ENCODE assay signal across 16 cellular contexts in genomic region chr20:8082999-8083398, GRCh38. TPM values are rescaled to one million over a fixed set of nuclear protein-coding genes. Genes with fewer than 3 reads are reported as not detected.
DNase-seq lines count a peak whose midpoint lies in the region; ATAC-seq and TF ChIP-seq lines count a peak whose summit lies in the region.
"Had no signal": no experiment of that assay in that cellular context is flagged by ENCODE, and none has a peak within 500 bp of the region (broad histone marks: within the 10 kb centered on the region; RNA-seq: fewer than 3 reads in every experiment).

No MANE protein-coding gene starts in this region.

- H3K36me3 ChIP-seq in sigmoid colon: no peaks in the 10 kb centered on the region
- H3K36me3 ChIP-seq: pancreas had no signal

- peak overlapping the region; percentile 31 to 64 (median 44) for H3K27ac ChIP-seq in sigmoid colon
- H3K27ac ChIP-seq: pancreas had no signal

- intact Hi-C loops in sigmoid colon (cut with DNase I): no loop called here

- H3K4me3 Mint-ChIP-seq in stimulated activated effector memory CD8-positive, alpha-beta T cell treated with anti-CD3 and anti-CD28 coated beads, Interleukin-12 subunit alpha, Interleukin-12 subunit beta, amount 100 ng/mL, for 72 hours: no peak overlapping the region
- H3K4me3 Mint-ChIP-seq in mesothelial cell of epicardium: no peak overlapping the region
- H3K4me3 Mint-ChIP-seq: activated CD4-positive, alpha-beta T cell treated with anti-CD3 and anti-CD28 coated beads, Interleukin-2, amount 10 ng/mL, durations not matched to agents 24 days and 14 days had no signal

- H3K4me1 Mint-ChIP-seq in stimulated activated effector memory CD8-positive, alpha-beta T cell treated with anti-CD3 and anti-CD28 coated beads, Interleukin-12 subunit alpha, Interleukin-12 subunit beta, amount 100 ng/mL, for 72 hours: no peaks in the 10 kb centered on the region
- peaks cover 13% of the 10 kb centered on the region for H3K4me1 Mint-ChIP-seq in mesothelial cell of epicardium
- H3K4me1 Mint-ChIP-seq: activated CD4-positive, alpha-beta T cell treated with anti-CD3 and anti-CD28 coated beads, Interleukin-2, amount 10 ng/mL, durations not matched to agents 24 days and 14 days had no signal

- no peaks in the 10 kb centered on the region for H3K9me3 Mint-ChIP-seq in stimulated activated effector memory CD8-positive, alpha-beta T cell treated with anti-CD3 and anti-CD28 coated beads, Interleukin-12 subunit alpha, Interleukin-12 subunit beta, amount 100 ng/mL, for 72 hours
- H3K9me3 Mint-ChIP-seq in mesothelial cell of epicardium: no peaks in the 10 kb centered on the region
- H3K9me3 Mint-ChIP-seq: activated CD4-positive, alpha-beta T cell treated with anti-CD3 and anti-CD28 coated beads, Interleukin-2, amount 10 ng/mL, durations not matched to agents 24 days and 14 days had no signal

- peak in 1 of 4 donors; percentile 27 for TF ChIP-seq EP300 in sigmoid colon (IDR thresholded peaks at IDR 0.05)

- no peak overlapping the region for H3K4me3 ChIP-seq in sigmoid colon
- H3K4me3 ChIP-seq: pancreas had no signal

- TF ChIP-seq CTCF in sigmoid colon (IDR thresholded peaks at IDR 0.05) (no peak), mesothelial cell of epicardium (IDR thresholded peaks at IDR 0.05; ENCODE audit: unreplicated experiment) (no peak)

- peaks cover 3% of the 10 kb centered on the region for H3K27me3 Mint-ChIP-seq in mesothelial cell of epicardium (ENCODE audit: low read depth)

- ATAC-seq in stimulated activated effector memory CD8-positive, alpha-beta T cell treated with anti-CD3 and anti-CD28 coated beads, Interleukin-12 subunit alpha, Interleukin-12 subunit beta, amount 100 ng/mL, for 72 hours: no peak

- H3K27ac Mint-ChIP-seq in stimulated activated effector memory CD8-positive, alpha-beta T cell treated with anti-CD3 and anti-CD28 coated beads, Interleukin-12 subunit alpha, Interleukin-12 subunit beta, amount 100 ng/mL, for 72 hours: no peak overlapping the region
- no peak overlapping the region for H3K27ac Mint-ChIP-seq in mesothelial cell of epicardium
- H3K27ac Mint-ChIP-seq: activated CD4-positive, alpha-beta T cell treated with anti-CD3 and anti-CD28 coated beads, Interleukin-2, amount 10 ng/mL, durations not matched to agents 24 days and 14 days had no signal

- peak; percentile 57 for DNase-seq in NCI-H748 (lab: John Stamatoyannopoulos, UW; ENCODE audit: unreplicated experiment)
- DNase-seq in NCI-H748 treated with DMSO at 0.1 percent for 48 hours (lab: John Stamatoyannopoulos, UW): no peak
- DNase-seq in NCI-H2171 (lab: John Stamatoyannopoulos, UW): peak; percentile 66
- peak; percentile 80 for DNase-seq in fibroblast of gingiva (ENCODE audit: low read depth)
- DNase-seq in sigmoid colon: no peak
- no peak for DNase-seq in stimulated activated effector memory CD8-positive, alpha-beta T cell treated with anti-CD3 and anti-CD28 coated beads, Interleukin-12 subunit alpha, Interleukin-12 subunit beta, amount 100 ng/mL, for 72 hours (ENCODE audit: low spot score in 2 of 2)
- DNase-seq in NCI-H1048 (lab: John Stamatoyannopoulos, UW): no peak
- no peak for DNase-seq in mesothelial cell of epicardium (ENCODE audit: low spot score in 2 of 2, unreplicated experiment in 2 of 2)
- DNase-seq: ACHN; activated CD4-positive, alpha-beta T cell treated with anti-CD3 and anti-CD28 coated beads, Interleukin-2, amount 10 ng/mL, durations not matched to agents 24 days and 14 days; activated naive CD4-positive, alpha-beta T cell; GDM1; NCI-H510A treated with DMSO at 0.1 percent for 48 hours; pancreas; stimulated activated CD4-positive, alpha-beta T cell treated with anti-CD3 and anti-CD28 coated beads, Interleukin-4, amount 100 ng/mL, for 1 hour; SW 1271 had no signal

- H3K36me3 Mint-ChIP-seq in stimulated activated effector memory CD8-positive, alpha-beta T cell treated with anti-CD3 and anti-CD28 coated beads, Interleukin-12 subunit alpha, Interleukin-12 subunit beta, amount 100 ng/mL, for 72 hours: no peaks in the 10 kb centered on the region
- no peaks in the 10 kb centered on the region for H3K36me3 Mint-ChIP-seq in mesothelial cell of epicardium

- no peak for TF ChIP-seq POLR2A in sigmoid colon (IDR thresholded peaks at IDR 0.05)

- peaks cover 0 to 8% (median 6%) of the 10 kb centered on the region in 4 donors for H3K4me1 ChIP-seq in sigmoid colon
- H3K4me1 ChIP-seq: pancreas had no signal

- no peaks in the 10 kb centered on the region for H3K27me3 ChIP-seq in sigmoid colon
- H3K27me3 ChIP-seq: pancreas had no signal

- no peaks in the 10 kb centered on the region for H3K9me3 ChIP-seq in sigmoid colon
- H3K9me3 ChIP-seq: pancreas had no signal

RNA-seq across cellular contexts. Expression of gene PLCB1, which starts 49.1 kb away (rescaled TPM):
- total RNA-seq in sigmoid colon (100 to 1,000 TPM in 2 of 4 donors, 10 to 100 TPM in 2; 86.7 to 117 (median 102) TPM), mesothelial cell of epicardium (35.4 to 41.5 TPM (median 35.4 TPM) in 3 replicates)
- polyA plus RNA-seq in sigmoid colon: 1 to 10 TPM in 2 of 3 donors, under 1 TPM in 1; 0.92 to 3.6 (median 3.4) TPM

Comparison
In these comparisons a context has a peak if more than half of its experiments do, and no peak if none do; other contexts are left out.
1. DNase-seq: peak in NCI-H748 (single experiment), NCI-H2171 (single experiment) and fibroblast of gingiva (single experiment); none in NCI-H748 treated with DMSO at 0.1 percent for 48 hours (single experiment), sigmoid colon (single experiment), stimulated activated effector memory CD8-positive, alpha-beta T cell treated with anti-CD3 and anti-CD28 coated beads, Interleukin-12 subunit alpha, Interleukin-12 subunit beta, amount 100 ng/mL, for 72 hours (0 of 2), NCI-H1048 (single experiment) and mesothelial cell of epicardium (0 of 2).